8 cellular contexts compared by ENCODE assay signal in the genomic region with DNA sequence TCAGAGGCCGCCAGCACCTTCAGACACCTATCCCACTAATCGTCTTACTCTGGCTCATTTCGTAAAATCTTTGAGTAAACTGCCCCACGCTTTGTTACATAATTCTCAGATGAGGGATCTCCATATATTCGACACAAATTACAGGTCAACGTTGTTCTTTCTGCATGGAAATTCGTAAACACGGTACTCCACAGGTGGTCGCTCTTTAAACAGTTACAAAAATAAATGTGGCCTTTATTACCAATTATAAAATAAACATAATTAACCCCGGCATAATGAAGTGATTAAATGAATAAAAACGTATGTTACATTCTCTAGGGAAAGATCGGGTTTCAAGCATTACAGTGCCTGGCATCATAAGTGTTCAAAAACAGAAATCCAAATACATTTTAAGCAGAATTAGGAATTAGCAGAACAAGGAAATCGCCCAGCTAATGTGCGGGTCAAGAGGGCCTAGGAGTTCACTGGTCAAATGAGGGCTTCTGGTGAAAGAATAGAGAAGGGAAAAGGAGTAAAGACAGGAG. TPM values are rescaled to one million over a fixed set of nuclear protein-coding genes. Genes with fewer than 3 reads are reported as not detected.
DNase-seq lines count a peak whose midpoint lies in the region; ATAC-seq and TF ChIP-seq lines count a peak whose summit lies in the region.

No MANE protein-coding gene starts in this region.

- H3K9me2 ChIP-seq in GM23248 (ENCODE audit: insufficient read depth), result no peaks in the 10 kb centered on the region

- peak overlapping the region; percentile 56 for H2AFZ ChIP-seq in GM23248

- no peak for DNase-seq in GM23248
- DNase-seq in RWPE2 (ENCODE audit: low spot score), result no peak
- DNase-seq in fibroblast of mammary gland (ENCODE audit: low read depth), result peak; percentile 20
- no peak for DNase-seq in sigmoid colon
- no peak for DNase-seq in aorta
- DNase-seq in cortex of kidney (lab: John Stamatoyannopoulos, UW), result no peak
- no peak for DNase-seq in DMS153 (lab: John Stamatoyannopoulos, UW)

- H3K9me3 ChIP-seq in GM23248 (ENCODE audit: low read depth) (no peaks in the 10 kb centered on the region), RWPE2 (ENCODE audit: severe bottlenecking) (no peaks in the 10 kb centered on the region), sigmoid colon (no peaks in the 10 kb centered on the region), aorta (ENCODE audit: control insufficient read depth, low read length) (no peaks in the 10 kb centered on the region)

- H3K4me1 ChIP-seq in GM23248 (ENCODE audit: insufficient read depth) (peaks cover 21% of the 10 kb centered on the region), RWPE2 (ENCODE audit: insufficient read depth, poor library complexity, severe bottlenecking) (peaks cover 7% of the 10 kb centered on the region), sigmoid colon (peaks cover 0 to 38% (median 27%) of the 10 kb centered on the region in 4 donors), aorta (ENCODE audit: control insufficient read depth in 1 of 2, insufficient read depth in 2 of 2, low read length in 2 of 2) (peaks cover 0 to 7% of the 10 kb centered on the region in 2 donors)

- H3K9ac ChIP-seq in GM23248, result peak overlapping the region; percentile 97

- H3F3A ChIP-seq in GM23248 (ENCODE audit: insufficient read depth), result peaks cover 52% of the 10 kb centered on the region

- TF ChIP-seq POLR2A in sigmoid colon (IDR thresholded peaks at IDR 0.05), result no peak

- ATAC-seq in RWPE2 (ENCODE audit: low read depth), result no peak
- ATAC-seq in HG02588 (IDR thresholded peaks at IDR 0.05; ENCODE audit: unreplicated experiment), result no peak
- ATAC-seq in aorta (ENCODE audit: low FRiP score), result no peak

- H3K27me3 ChIP-seq in GM23248 (replicated peaks; ENCODE audit: insufficient read depth), result no peaks in the 10 kb centered on the region
- no peaks in the 10 kb centered on the region for H3K27me3 ChIP-seq in RWPE2 (ENCODE audit: insufficient read depth, poor library complexity, severe bottlenecking)
- H3K27me3 ChIP-seq in sigmoid colon, result no peaks in the 10 kb centered on the region
- no peaks in the 10 kb centered on the region for H3K27me3 ChIP-seq in aorta (ENCODE audit: control insufficient read depth in 1 of 2, insufficient read depth in 2 of 2, low read length in 1 of 2)

- WGBS in GM23248 (ENCODE audit: low coverage in 1 of 2, low lambda C conversion rate in 2 of 2, missing lambda C conversion rate in 2 of 2), 2 experiments, result 13% methylated on average over 14 of the region's 14 CpGs
- WGBS in sigmoid colon, 2 donors, result 16 to 23% methylated on average over 14 of the region's 14 CpGs
- 18 to 19% methylated on average over 14 of the region's 14 CpGs for WGBS in aorta, 2 donors

- TF ChIP-seq CTCF in RWPE2 (IDR thresholded peaks at IDR 0.05; ENCODE audit: poor library complexity, severe bottlenecking), result no peak
- no peak for TF ChIP-seq CTCF in fibroblast of mammary gland (conservative IDR thresholded peaks at IDR 0.05; ENCODE audit: control insufficient read depth, insufficient read depth, low read depth, low read length)
- no peak for TF ChIP-seq CTCF in sigmoid colon (IDR thresholded peaks at IDR 0.05)

- H3K27ac ChIP-seq in GM23248 (peak overlapping the region; percentile 96), RWPE2 (ENCODE audit: poor library complexity, severe bottlenecking) (peak overlapping the region; percentile 86), sigmoid colon (peak overlapping the region; percentile 99 to 100 (median 100)), aorta (ENCODE audit: low read depth in 1 of 2, low read length in 2 of 2) (peak overlapping the region in 1 of 2 donors; percentile 32)

- H3K79me2 ChIP-seq in GM23248 (ENCODE audit: insufficient read depth), result peaks cover 39% of the 10 kb centered on the region

- intact Hi-C loops in sigmoid colon (cut with DNase I), result no loop called here
- intact Hi-C loops in aorta (cut with DNase I), result no loop called here

- H4K20me1 ChIP-seq in GM23248 (ENCODE audit: insufficient read depth), result no peaks in the 10 kb centered on the region

- in situ Hi-C loops in GM23248 (cut with MboI), result no loop called here

- H3K36me3 ChIP-seq in GM23248 (ENCODE audit: low read depth), result peaks cover 27% of the 10 kb centered on the region
- H3K36me3 ChIP-seq in RWPE2 (ENCODE audit: low read depth), result peaks cover 46% of the 10 kb centered on the region
- peaks cover 21 to 43% (median 38%) of the 10 kb centered on the region in 4 donors for H3K36me3 ChIP-seq in sigmoid colon
- H3K36me3 ChIP-seq in aorta (ENCODE audit: control insufficient read depth in 1 of 2, insufficient read depth in 2 of 2, low read length in 1 of 2), result peaks cover 1 to 11% of the 10 kb centered on the region in 2 donors

- H3K4me2 ChIP-seq in GM23248 (ENCODE audit: unreplicated experiment), result peak overlapping the region; percentile 82

- no peak for TF ChIP-seq EP300 in sigmoid colon (IDR thresholded peaks at IDR 0.05)

- H3K4me3 ChIP-seq in GM23248 (peak overlapping the region; percentile 88), RWPE2 (ENCODE audit: severe bottlenecking) (peak overlapping the region; percentile 99), fibroblast of mammary gland (ENCODE audit: control insufficient read depth, low read depth, low read length) (peak overlapping the region; percentile 59), sigmoid colon (peak overlapping the region; percentile 56 to 96 (median 76)), aorta (ENCODE audit: low read length in 2 of 2) (peak overlapping the region in 1 of 2 donors; percentile 36)

RNA-seq across cellular contexts. Expression of gene PIP4K2B, which starts 0.9 kb away (rescaled TPM):
- total RNA-seq in GM23248 (2014; rRNA removed; shearing (Covaris generic)), result 43.6 and 65.8 TPM in 2 replicates
- polyA plus RNA-seq in GM23248 (2016; fragmentation: Nextera tagmentation; extraction: Ambion mirVana), result 12.8 and 13.4 TPM in 2 replicates
- 10 to 100 TPM; 44.1 to 50.1 (median 44.6) TPM for total RNA-seq in sigmoid colon
- polyA plus RNA-seq in sigmoid colon, result 10 to 100 TPM in 1 of 3 donors, 1 to 10 TPM in 2; 5.1 to 21.6 (median 6.6) TPM
- 10 to 100 TPM; 32.4 to 48.4 TPM for total RNA-seq in aorta
- polyA plus RNA-seq in aorta, result 10 to 100 TPM in 1 of 2 donors, 1 to 10 TPM in 1; 9.6 to 26.1 TPM

RNA-seq across cellular contexts. Expression of gene CWC25, which starts 24.8 kb away (rescaled TPM):
- total RNA-seq in GM23248 (2014; rRNA removed; shearing (Covaris generic)), result 9.7 and 18.7 TPM in 2 replicates
- 13.3 and 14.2 TPM in 2 replicates for polyA plus RNA-seq in GM23248 (2016; fragmentation: Nextera tagmentation; extraction: Ambion mirVana)
- total RNA-seq in sigmoid colon, result 10 to 100 TPM; 15.6 to 32.4 (median 17.3) TPM
- 10 to 100 TPM; 11.3 to 16.4 (median 11.4) TPM for polyA plus RNA-seq in sigmoid colon
- total RNA-seq in aorta, result 10 to 100 TPM; 19.0 to 23.9 TPM
- 10 to 100 TPM in 1 of 2 donors, 1 to 10 TPM in 1; 7.1 to 32.7 TPM for polyA plus RNA-seq in aorta

RNA-seq across cellular contexts. Expression of gene PSMB3, which starts 47.8 kb away (rescaled TPM):
- total RNA-seq in GM23248 (2014; rRNA removed; shearing (Covaris generic)), result 149 and 227 TPM in 2 replicates
- polyA plus RNA-seq in GM23248 (2016; fragmentation: Nextera tagmentation; extraction: Ambion mirVana) (308 and 310 TPM in 2 replicates), sigmoid colon (100 to 1,000 TPM; 246 to 280 (median 258) TPM), aorta (100 to 1,000 TPM; 164 to 183 TPM)
- total RNA-seq in sigmoid colon (100 to 1,000 TPM; 135 to 198 (median 153) TPM), aorta (100 to 1,000 TPM in 1 of 2 donors, 10 to 100 TPM in 1; 99.9 to 109 TPM)

RNA-seq across cellular contexts. Expression of gene PCGF2, which starts 52.2 kb away (rescaled TPM):
- total RNA-seq in GM23248 (2014; rRNA removed; shearing (Covaris generic)), result 3.5 and 3.8 TPM in 2 replicates
- 4.6 and 5.5 TPM in 2 replicates for polyA plus RNA-seq in GM23248 (2016; fragmentation: Nextera tagmentation; extraction: Ambion mirVana)
- 1 to 10 TPM; 4.3 to 8.9 (median 5.6) TPM for total RNA-seq in sigmoid colon
- polyA plus RNA-seq in sigmoid colon, result 10 to 100 TPM; 19.6 to 32.6 (median 22.8) TPM
- 10 to 100 TPM; 61.4 to 75.5 TPM for total RNA-seq in aorta
- polyA plus RNA-seq in aorta, result 10 to 100 TPM; 32.8 to 33.2 TPM

RNA-seq across cellular contexts. Expression of gene RPL23, which starts 53.2 kb away (rescaled TPM):
- total RNA-seq in GM23248 (2014; rRNA removed; shearing (Covaris generic)), result 516 and 553 TPM in 2 replicates
- polyA plus RNA-seq in GM23248 (2016; fragmentation: Nextera tagmentation; extraction: Ambion mirVana) (1,114 and 1,221 TPM in 2 replicates), sigmoid colon (1,000 to 10,000 TPM; 2,289 to 3,780 (median 2,728) TPM), aorta (1,000 to 10,000 TPM; 2,973 to 5,274 TPM)
- total RNA-seq in sigmoid colon (1,000 to 10,000 TPM; 1,692 to 2,841 (median 2,464) TPM), aorta (1,000 to 10,000 TPM; 1,147 to 1,150 TPM)
